In genomic region chr9:16679327-16679821, GRCh38 we compare ENCODE assay signal across 1 cellular context.
TF ChIP-seq lines count a peak whose summit lies in the region.

No MANE protein-coding gene starts in this region.

TF ChIP-seq in SK-N-SH treated with all-trans-retinoic acid at 6 μM for 48 hours, 23 proteins besides CTCF, POLR2A, EP300 and RAD21 (continued from another document):
- peak; percentile 11; the same call in 1 of the 2 replicates for TF ChIP-seq TSHZ2 (CRISPR knock-in tag; IDR thresholded peaks at IDR 0.05)
